ENCODE assay signal across 8 cellular contexts in the genomic region with DNA sequence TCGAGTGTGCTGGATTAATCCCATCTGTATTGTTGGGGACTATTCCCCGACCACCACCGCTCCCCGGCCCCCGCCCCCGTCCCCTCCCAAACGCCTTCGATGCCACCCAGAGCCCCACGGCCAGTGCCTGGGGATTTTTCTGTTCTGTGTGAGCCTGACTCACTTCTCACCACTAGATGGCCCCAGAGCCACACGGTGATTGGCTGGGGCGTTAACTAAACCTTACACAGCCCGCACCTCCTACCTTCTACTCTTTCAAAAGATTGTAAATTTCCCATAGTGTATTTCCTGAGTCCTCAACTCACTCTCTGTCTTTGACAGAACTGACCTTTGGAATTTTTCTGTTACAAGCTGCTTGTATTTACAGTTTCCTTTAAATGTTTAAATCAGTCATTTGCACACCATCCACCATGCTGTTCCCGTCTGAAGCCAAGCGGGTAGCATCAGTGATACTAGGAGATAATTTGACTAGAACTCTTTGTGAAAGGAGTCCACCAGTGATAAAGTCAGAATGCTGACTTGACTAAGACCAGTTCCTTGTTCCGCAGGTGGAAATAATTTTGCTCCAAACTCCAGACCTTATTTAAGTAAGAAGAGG.
A peak's percentile ranks its signal among the peaks of the same experiment; 100 is the strongest.
DNase-seq lines count a peak whose midpoint lies in the region; ATAC-seq, FAIRE-seq and TF ChIP-seq lines count a peak whose summit lies in the region.

No MANE protein-coding gene starts in this region.

- H3K4me3 ChIP-seq in fibroblast of pulmonary artery (replicated peaks; ENCODE audit: low read depth, low read length) (no peak overlapping the region), neutrophil (ENCODE audit: low read depth in 1 of 2, low read length in 1 of 2) (no peak overlapping the region)

- no peak for FAIRE-seq in RCC 7860 (lab: Jason Lieb, UNC)

- H3K27ac ChIP-seq in neutrophil = no peak overlapping the region
- H3K27ac ChIP-seq in substantia nigra (ENCODE audit: low read depth, low read length, poor library complexity, severe bottlenecking) = no peak overlapping the region

- peaks cover 7% of the 10 kb centered on the region for H3K4me1 Mint-ChIP-seq in activated T-cell treated with anti-CD3 and anti-CD28 coated beads, Interleukin-2, amount 50 U/mL, for 72 hours (ENCODE audit: low read depth)

- H3K9me3 ChIP-seq in neutrophil = no peaks in the 10 kb centered on the region

- H3K36me3 ChIP-seq in neutrophil = peaks cover 11% of the 10 kb centered on the region

- no peaks in the 10 kb centered on the region for H3K27me3 Mint-ChIP-seq in activated T-cell treated with anti-CD3 and anti-CD28 coated beads, Interleukin-2, amount 50 U/mL, for 72 hours (ENCODE audit: low read depth)

- H3K9me3 Mint-ChIP-seq in activated T-cell treated with anti-CD3 and anti-CD28 coated beads, Interleukin-2, amount 50 U/mL, for 72 hours = no peaks in the 10 kb centered on the region

- ATAC-seq in activated T-cell treated with anti-CD3 and anti-CD28 coated beads, Interleukin-2, amount 50 U/mL, for 72 hours (replicated peaks in 1 of 2) = peak; percentile 100
- no peak for ATAC-seq in GM21528 (IDR thresholded peaks at IDR 0.05; ENCODE audit: low FRiP score, unreplicated experiment)

- peak overlapping the region; percentile 84 for H3K27ac Mint-ChIP-seq in activated T-cell treated with anti-CD3 and anti-CD28 coated beads, Interleukin-2, amount 50 U/mL, for 72 hours

- H3K36me3 Mint-ChIP-seq in activated T-cell treated with anti-CD3 and anti-CD28 coated beads, Interleukin-2, amount 50 U/mL, for 72 hours (ENCODE audit: insufficient read depth in 2 of 2) = no peaks in the 10 kb centered on the region

- H3K4me3 Mint-ChIP-seq in activated T-cell treated with anti-CD3 and anti-CD28 coated beads, Interleukin-2, amount 50 U/mL, for 72 hours = peak overlapping the region; percentile 64 to 71

- TF ChIP-seq CTCF in fibroblast of pulmonary artery (IDR thresholded peaks at IDR 0.05; ENCODE audit: low read length, missing control alignments) (peak; percentile 84), neutrophil (IDR thresholded peaks at IDR 0.05) (peak; percentile 87)

- H3K27me3 ChIP-seq in neutrophil = no peaks in the 10 kb centered on the region

- H3K4me1 ChIP-seq in neutrophil (ENCODE audit: control insufficient read depth in 1 of 2, insufficient read depth in 1 of 2, low read depth in 1 of 2, low read length in 1 of 2) = peaks cover 5 to 8% of the 10 kb centered on the region in 2 experiments

- DNase-seq in ELR (ENCODE audit: low read depth) (peak; percentile 80), LHCN-M2 (ENCODE audit: low read depth) (peak; percentile 62), RCC 7860 (ENCODE audit: low spot score) (peak; percentile 50), fibroblast of pulmonary artery (ENCODE audit: low read depth) (peak; percentile 80), substantia nigra (lab: John Stamatoyannopoulos, UW) (peak in 35 of 49 donors; percentile 10 to 75 (median 53))
- peak; percentile 81 to 85 for DNase-seq in activated T-cell treated with anti-CD3 and anti-CD28 coated beads, Interleukin-2, amount 50 U/mL, for 72 hours
